2 cellular contexts compared by ENCODE assay signal in the genomic region with DNA sequence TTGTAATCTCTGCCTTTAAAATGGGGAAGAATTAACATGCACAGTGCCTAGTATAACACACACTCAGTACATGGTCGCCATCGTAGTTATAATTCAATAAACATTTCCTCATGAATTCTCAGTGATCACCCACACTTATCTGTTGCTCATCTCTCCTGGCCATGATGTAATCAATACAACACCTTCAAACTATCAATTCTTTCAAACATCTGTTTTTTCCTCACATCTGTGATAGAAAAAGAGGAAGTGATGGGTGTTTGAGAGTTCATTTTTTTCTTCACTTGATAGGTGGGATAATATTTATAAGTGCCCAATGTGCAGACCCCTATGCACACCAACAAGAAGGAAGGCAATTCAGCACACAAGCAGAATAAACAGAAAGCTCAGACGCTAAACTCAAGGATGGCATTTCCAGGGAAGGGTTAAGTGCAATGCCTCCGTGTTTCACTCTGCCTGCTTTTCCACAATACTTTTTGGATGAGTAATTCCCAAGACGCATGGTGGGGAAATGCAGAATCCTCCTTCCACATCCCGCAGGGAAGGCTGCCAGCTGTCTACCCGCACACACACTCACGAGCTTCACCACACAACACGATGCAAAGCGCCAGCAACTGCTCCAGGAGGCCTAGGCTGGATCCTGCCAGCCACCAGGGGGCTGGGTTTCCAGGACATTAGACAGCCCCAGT.
TF ChIP-seq lines count a peak whose summit lies in the region.

No MANE protein-coding gene starts in this region.

TF ChIP-seq in HCT116, 20 proteins besides CTCF, POLR2A, EP300 and RAD21 (continued from another document):
- TF ChIP-seq, protein P1, sequence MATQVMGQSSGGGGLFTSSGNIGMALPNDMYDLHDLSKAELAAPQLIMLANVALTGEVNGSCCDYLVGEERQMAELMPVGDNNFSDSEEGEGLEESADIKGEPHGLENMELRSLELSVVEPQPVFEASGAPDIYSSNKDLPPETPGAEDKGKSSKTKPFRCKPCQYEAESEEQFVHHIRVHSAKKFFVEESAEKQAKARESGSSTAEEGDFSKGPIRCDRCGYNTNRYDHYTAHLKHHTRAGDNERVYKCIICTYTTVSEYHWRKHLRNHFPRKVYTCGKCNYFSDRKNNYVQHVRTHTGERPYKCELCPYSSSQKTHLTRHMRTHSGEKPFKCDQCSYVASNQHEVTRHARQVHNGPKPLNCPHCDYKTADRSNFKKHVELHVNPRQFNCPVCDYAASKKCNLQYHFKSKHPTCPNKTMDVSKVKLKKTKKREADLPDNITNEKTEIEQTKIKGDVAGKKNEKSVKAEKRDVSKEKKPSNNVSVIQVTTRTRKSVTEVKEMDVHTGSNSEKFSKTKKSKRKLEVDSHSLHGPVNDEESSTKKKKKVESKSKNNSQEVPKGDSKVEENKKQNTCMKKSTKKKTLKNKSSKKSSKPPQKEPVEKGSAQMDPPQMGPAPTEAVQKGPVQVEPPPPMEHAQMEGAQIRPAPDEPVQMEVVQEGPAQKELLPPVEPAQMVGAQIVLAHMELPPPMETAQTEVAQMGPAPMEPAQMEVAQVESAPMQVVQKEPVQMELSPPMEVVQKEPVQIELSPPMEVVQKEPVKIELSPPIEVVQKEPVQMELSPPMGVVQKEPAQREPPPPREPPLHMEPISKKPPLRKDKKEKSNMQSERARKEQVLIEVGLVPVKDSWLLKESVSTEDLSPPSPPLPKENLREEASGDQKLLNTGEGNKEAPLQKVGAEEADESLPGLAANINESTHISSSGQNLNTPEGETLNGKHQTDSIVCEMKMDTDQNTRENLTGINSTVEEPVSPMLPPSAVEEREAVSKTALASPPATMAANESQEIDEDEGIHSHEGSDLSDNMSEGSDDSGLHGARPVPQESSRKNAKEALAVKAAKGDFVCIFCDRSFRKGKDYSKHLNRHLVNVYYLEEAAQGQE (IDR thresholded peaks at IDR 0.05; ENCODE audit: low read depth): no peak
- TF ChIP-seq POLR2AphosphoS5 (IDR thresholded peaks at IDR 0.05; ENCODE audit: low read depth, low read length) (no peak), SIN3A (IDR thresholded peaks at IDR 0.05; ENCODE audit: low read depth) (0 out of 2 replicates have a peak, but pooled peaks have one; percentile 19), JUND (IDR thresholded peaks at IDR 0.05) (peak; percentile 58; the same call in 1 of the 2 replicates), SP1 (IDR thresholded peaks at IDR 0.05; ENCODE audit: low read depth) (peak; percentile 58), EZH2phosphoT487 (IDR thresholded peaks at IDR 0.05; ENCODE audit: borderline replicate concordance) (no peak), FOSL1 (IDR thresholded peaks at IDR 0.05; ENCODE audit: low read depth) (peak; percentile 53; the same call in 1 of the 2 replicates), CBX3 (IDR thresholded peaks at IDR 0.05; ENCODE audit: low read depth) (peak; percentile 39; the same call in 1 of the 2 replicates)
- TF ChIP-seq, protein P2, sequence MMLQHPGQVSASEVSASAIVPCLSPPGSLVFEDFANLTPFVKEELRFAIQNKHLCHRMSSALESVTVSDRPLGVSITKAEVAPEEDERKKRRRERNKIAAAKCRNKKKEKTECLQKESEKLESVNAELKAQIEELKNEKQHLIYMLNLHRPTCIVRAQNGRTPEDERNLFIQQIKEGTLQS (IDR thresholded peaks at IDR 0.05): no peak

TF ChIP-seq in SK-N-SH, 30 proteins besides CTCF, POLR2A, EP300 and RAD21:
- TF ChIP-seq, protein P3, sequence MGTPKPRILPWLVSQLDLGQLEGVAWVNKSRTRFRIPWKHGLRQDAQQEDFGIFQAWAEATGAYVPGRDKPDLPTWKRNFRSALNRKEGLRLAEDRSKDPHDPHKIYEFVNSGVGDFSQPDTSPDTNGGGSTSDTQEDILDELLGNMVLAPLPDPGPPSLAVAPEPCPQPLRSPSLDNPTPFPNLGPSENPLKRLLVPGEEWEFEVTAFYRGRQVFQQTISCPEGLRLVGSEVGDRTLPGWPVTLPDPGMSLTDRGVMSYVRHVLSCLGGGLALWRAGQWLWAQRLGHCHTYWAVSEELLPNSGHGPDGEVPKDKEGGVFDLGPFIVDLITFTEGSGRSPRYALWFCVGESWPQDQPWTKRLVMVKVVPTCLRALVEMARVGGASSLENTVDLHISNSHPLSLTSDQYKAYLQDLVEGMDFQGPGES (IDR thresholded peaks at IDR 0.05; ENCODE audit: low read depth, low read length): no peak
- no peak for TF ChIP-seq MEF2A (IDR thresholded peaks at IDR 0.05; ENCODE audit: borderline replicate concordance, low read depth)
- TF ChIP-seq CHD2 (IDR thresholded peaks at IDR 0.05; ENCODE audit: low read length, partially characterized antibody): no peak
- no peak for TF ChIP-seq FOXJ3 (CRISPR knock-in tag; IDR thresholded peaks at IDR 0.05)
- peak; percentile 80 for TF ChIP-seq POLR2AphosphoS5 (IDR thresholded peaks at IDR 0.05; ENCODE audit: low read depth, low read length)
- peak; percentile 96; the same call in 1 of the 2 replicates for TF ChIP-seq SIN3A (IDR thresholded peaks at IDR 0.05; ENCODE audit: borderline replicate concordance, low read depth, low read length)
- TF ChIP-seq, protein P4, sequence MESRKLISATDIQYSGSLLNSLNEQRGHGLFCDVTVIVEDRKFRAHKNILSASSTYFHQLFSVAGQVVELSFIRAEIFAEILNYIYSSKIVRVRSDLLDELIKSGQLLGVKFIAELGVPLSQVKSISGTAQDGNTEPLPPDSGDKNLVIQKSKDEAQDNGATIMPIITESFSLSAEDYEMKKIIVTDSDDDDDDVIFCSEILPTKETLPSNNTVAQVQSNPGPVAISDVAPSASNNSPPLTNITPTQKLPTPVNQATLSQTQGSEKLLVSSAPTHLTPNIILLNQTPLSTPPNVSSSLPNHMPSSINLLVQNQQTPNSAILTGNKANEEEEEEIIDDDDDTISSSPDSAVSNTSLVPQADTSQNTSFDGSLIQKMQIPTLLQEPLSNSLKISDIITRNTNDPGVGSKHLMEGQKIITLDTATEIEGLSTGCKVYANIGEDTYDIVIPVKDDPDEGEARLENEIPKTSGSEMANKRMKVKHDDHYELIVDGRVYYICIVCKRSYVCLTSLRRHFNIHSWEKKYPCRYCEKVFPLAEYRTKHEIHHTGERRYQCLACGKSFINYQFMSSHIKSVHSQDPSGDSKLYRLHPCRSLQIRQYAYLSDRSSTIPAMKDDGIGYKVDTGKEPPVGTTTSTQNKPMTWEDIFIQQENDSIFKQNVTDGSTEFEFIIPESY (IDR thresholded peaks at IDR 0.05; ENCODE audit: borderline replicate concordance, low read depth): peak; percentile 85; the same call in 1 of the 2 replicates
- TF ChIP-seq GATA2 (CRISPR knock-in tag; IDR thresholded peaks at IDR 0.05): no peak
- peak; percentile 92 for TF ChIP-seq TEAD4 (IDR thresholded peaks at IDR 0.05; ENCODE audit: borderline replicate concordance, insufficient read depth)
- TF ChIP-seq TCF12 (IDR thresholded peaks at IDR 0.05): peak; percentile 98
- TF ChIP-seq RCOR1 (IDR thresholded peaks at IDR 0.05; ENCODE audit: low read length): no peak
- TF ChIP-seq EZH2phosphoT487 (IDR thresholded peaks at IDR 0.05; ENCODE audit: borderline replicate concordance, low read depth): no peak
- TF ChIP-seq ELF1 (IDR thresholded peaks at IDR 0.05): no peak; the same call in 1 of the 2 replicates
- peak; percentile 47 for TF ChIP-seq MXI1 (IDR thresholded peaks at IDR 0.05; ENCODE audit: low read depth, low read length)
- TF ChIP-seq NFIC (IDR thresholded peaks at IDR 0.05; ENCODE audit: borderline replicate concordance): peak; percentile 99
- no peak for TF ChIP-seq NRF1 (IDR thresholded peaks at IDR 0.05; ENCODE audit: low read depth, low read length)
- peak; percentile 54 for TF ChIP-seq SMC3 (IDR thresholded peaks at IDR 0.05; ENCODE audit: low read depth, low read length)
- TF ChIP-seq, protein P1 (IDR thresholded peaks at IDR 0.05; ENCODE audit: low read depth, low read length): peak; percentile 76
- TF ChIP-seq JUND (IDR thresholded peaks at IDR 0.05): peak; percentile 97
- TF ChIP-seq TAF1 (IDR thresholded peaks at IDR 0.05; ENCODE audit: borderline replicate concordance, low read depth, low read length): no peak
- TF ChIP-seq RXRA (IDR thresholded peaks at IDR 0.05; ENCODE audit: borderline replicate concordance, low read depth): peak; percentile 91
- no peak for TF ChIP-seq RFX5 (IDR thresholded peaks at IDR 0.05; ENCODE audit: low read length)
- TF ChIP-seq FOXM1 (IDR thresholded peaks at IDR 0.05; ENCODE audit: low read depth): no peak; the same call in 1 of the 2 replicates
- TF ChIP-seq FOSL2 (IDR thresholded peaks at IDR 0.05; ENCODE audit: borderline replicate concordance, low read depth): peak; percentile 97
- TF ChIP-seq, protein P5, sequence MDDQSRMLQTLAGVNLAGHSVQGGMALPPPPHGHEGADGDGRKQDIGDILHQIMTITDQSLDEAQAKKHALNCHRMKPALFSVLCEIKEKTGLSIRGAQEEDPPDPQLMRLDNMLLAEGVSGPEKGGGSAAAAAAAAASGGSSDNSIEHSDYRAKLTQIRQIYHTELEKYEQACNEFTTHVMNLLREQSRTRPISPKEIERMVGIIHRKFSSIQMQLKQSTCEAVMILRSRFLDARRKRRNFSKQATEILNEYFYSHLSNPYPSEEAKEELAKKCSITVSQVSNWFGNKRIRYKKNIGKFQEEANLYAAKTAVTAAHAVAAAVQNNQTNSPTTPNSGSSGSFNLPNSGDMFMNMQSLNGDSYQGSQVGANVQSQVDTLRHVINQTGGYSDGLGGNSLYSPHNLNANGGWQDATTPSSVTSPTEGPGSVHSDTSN (IDR thresholded peaks at IDR 0.05): peak; percentile 88
- TF ChIP-seq, protein P6, sequence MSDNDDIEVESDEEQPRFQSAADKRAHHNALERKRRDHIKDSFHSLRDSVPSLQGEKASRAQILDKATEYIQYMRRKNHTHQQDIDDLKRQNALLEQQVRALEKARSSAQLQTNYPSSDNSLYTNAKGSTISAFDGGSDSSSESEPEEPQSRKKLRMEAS (IDR thresholded peaks at IDR 0.05; ENCODE audit: low read depth): peak; percentile 95
- TF ChIP-seq, protein P7, sequence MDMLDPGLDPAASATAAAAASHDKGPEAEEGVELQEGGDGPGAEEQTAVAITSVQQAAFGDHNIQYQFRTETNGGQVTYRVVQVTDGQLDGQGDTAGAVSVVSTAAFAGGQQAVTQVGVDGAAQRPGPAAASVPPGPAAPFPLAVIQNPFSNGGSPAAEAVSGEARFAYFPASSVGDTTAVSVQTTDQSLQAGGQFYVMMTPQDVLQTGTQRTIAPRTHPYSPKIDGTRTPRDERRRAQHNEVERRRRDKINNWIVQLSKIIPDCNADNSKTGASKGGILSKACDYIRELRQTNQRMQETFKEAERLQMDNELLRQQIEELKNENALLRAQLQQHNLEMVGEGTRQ (IDR thresholded peaks at IDR 0.05; ENCODE audit: borderline replicate concordance, low read depth, low read length): no peak
- TF ChIP-seq, protein P8, sequence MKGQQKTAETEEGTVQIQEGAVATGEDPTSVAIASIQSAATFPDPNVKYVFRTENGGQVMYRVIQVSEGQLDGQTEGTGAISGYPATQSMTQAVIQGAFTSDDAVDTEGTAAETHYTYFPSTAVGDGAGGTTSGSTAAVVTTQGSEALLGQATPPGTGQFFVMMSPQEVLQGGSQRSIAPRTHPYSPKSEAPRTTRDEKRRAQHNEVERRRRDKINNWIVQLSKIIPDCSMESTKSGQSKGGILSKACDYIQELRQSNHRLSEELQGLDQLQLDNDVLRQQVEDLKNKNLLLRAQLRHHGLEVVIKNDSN (IDR thresholded peaks at IDR 0.05; ENCODE audit: borderline replicate concordance, low read depth): 0 out of 2 replicates have a peak, but pooled peaks have one; percentile 24
- TF ChIP-seq YY1 (IDR thresholded peaks at IDR 0.05; ENCODE audit: low read depth): 0 out of 2 replicates have a peak, but pooled peaks have one; percentile 36
